Comparison of ENCODE assay signal across 9 cellular contexts in genomic region chr20:13430346-13431002, GRCh38.
DNase-seq lines count a peak whose midpoint lies in the region; ATAC-seq and TF ChIP-seq lines count a peak whose summit lies in the region.
"Had no signal": no experiment of that assay in that cellular context is flagged by ENCODE, and none has a peak within 500 bp of the region (broad histone marks: within the 10 kb centered on the region; RNA-seq: fewer than 3 reads in every experiment).

No MANE protein-coding gene starts in this region.

- DNase-seq in activated T-cell treated with anti-CD3 and anti-CD28 coated beads for 24 hours (ENCODE audit: low read depth) (peak; percentile 1), activated T-cell treated with anti-CD3 and anti-CD28 coated beads for 4 hours (no peak), HT-29 (ENCODE audit: low spot score) (peak; percentile 10), activated gamma-delta T cell (lab: John Stamatoyannopoulos, UW) (no peak)
- DNase-seq in activated T-helper 1 cell treated with anti-CD3 and anti-CD28 coated beads, Interleukin-12 subunit alpha, Interleukin-12 subunit beta, Interleukin-2, Interleukin-4 antibody, amounts not matched to agents 30 ng/mL and 10 ng/mL and 1 ng/mL, durations not matched to agents 14 hours and 24 hours and 36 hours (ENCODE audit: low spot score), result peak; percentile 6
- peak; percentile 60 for DNase-seq in stimulated activated naive B cell treated with anti-CD40 and anti-IgM and Interleukin-4, amounts not matched to agents 10 μg/mL and 1 μg/mL and 100 μg/mL, for 72 hours
- no peak for DNase-seq in CD8-positive, alpha-beta T cell
- DNase-seq: activated effector memory CD4-positive, alpha-beta T cell treated with Interleukin-2 at 50 U/mL for 16 hours had no signal

- POLR2A ChIA-PET in CD8-positive, alpha-beta T cell (lab: Charles Lee), result no interaction called here

- H3K4me1 ChIP-seq in CD8-positive, alpha-beta T cell (ENCODE audit: insufficient read depth, low read length), result no peaks in the 10 kb centered on the region

- H3K4me3 ChIP-seq in CD8-positive, alpha-beta T cell (ENCODE audit: low read depth, low read length), result no peak overlapping the region

- no peak overlapping the region for H3K27ac ChIP-seq in CD8-positive, alpha-beta T cell (ENCODE audit: low read depth, low read length)

- ATAC-seq in stimulated activated naive B cell treated with anti-CD40 and anti-IgM and Interleukin-4, amounts not matched to agents 10 μg/mL and 1 μg/mL and 100 μg/mL, for 72 hours (replicated peaks), result peak; percentile 97 to 98
- ATAC-seq in CD8-positive, alpha-beta T cell, result no peak
- ATAC-seq in GM18519 (IDR thresholded peaks at IDR 0.05; ENCODE audit: low FRiP score, unreplicated experiment), result no peak

- peaks cover 8% of the 10 kb centered on the region for H3K9me3 Mint-ChIP-seq in activated T-helper 1 cell treated with anti-CD3 and anti-CD28 coated beads, Interleukin-12 subunit alpha, Interleukin-12 subunit beta, Interleukin-2, Interleukin-4 antibody, amounts not matched to agents 30 ng/mL and 10 ng/mL and 1 ng/mL, durations not matched to agents 14 hours and 24 hours and 36 hours
- H3K9me3 Mint-ChIP-seq in stimulated activated naive B cell treated with anti-CD40 and anti-IgM and Interleukin-4, amounts not matched to agents 10 μg/mL and 1 μg/mL and 100 μg/mL, for 72 hours, result peaks cover 0 to 2% of the 10 kb centered on the region in 2 donors
- H3K9me3 Mint-ChIP-seq in CD8-positive, alpha-beta T cell, result peaks cover 2% of the 10 kb centered on the region

- peak overlapping the region; percentile 1 for H3K4me3 Mint-ChIP-seq in activated T-helper 1 cell treated with anti-CD3 and anti-CD28 coated beads, Interleukin-12 subunit alpha, Interleukin-12 subunit beta, Interleukin-2, Interleukin-4 antibody, amounts not matched to agents 30 ng/mL and 10 ng/mL and 1 ng/mL, durations not matched to agents 14 hours and 24 hours and 36 hours
- peak overlapping the region in 1 of 2 donors; percentile 8 for H3K4me3 Mint-ChIP-seq in stimulated activated naive B cell treated with anti-CD40 and anti-IgM and Interleukin-4, amounts not matched to agents 10 μg/mL and 1 μg/mL and 100 μg/mL, for 72 hours
- H3K4me3 Mint-ChIP-seq in CD8-positive, alpha-beta T cell, result no peak overlapping the region

- intact Hi-C loops in activated T-helper 1 cell treated with anti-CD3 and anti-CD28 coated beads, Interleukin-12 subunit alpha, Interleukin-12 subunit beta, Interleukin-2, Interleukin-4 antibody, amounts not matched to agents 30 ng/mL and 10 ng/mL and 1 ng/mL, durations not matched to agents 14 hours and 24 hours and 36 hours (cut with micrococcal nuclease), result loop anchor here (2.0 to 5.0 kb wide), 2 partner anchors 90 to 183 kb away; no protein-coding TSS in a partner anchor
- intact Hi-C loops in CD8-positive, alpha-beta T cell (cut with DNase I, micrococcal nuclease), result no loop called here

- peak overlapping the region; percentile 16 for H3K27ac Mint-ChIP-seq in activated T-helper 1 cell treated with anti-CD3 and anti-CD28 coated beads, Interleukin-12 subunit alpha, Interleukin-12 subunit beta, Interleukin-2, Interleukin-4 antibody, amounts not matched to agents 30 ng/mL and 10 ng/mL and 1 ng/mL, durations not matched to agents 14 hours and 24 hours and 36 hours
- peak overlapping the region; percentile 91 for H3K27ac Mint-ChIP-seq in stimulated activated naive B cell treated with anti-CD40 and anti-IgM and Interleukin-4, amounts not matched to agents 10 μg/mL and 1 μg/mL and 100 μg/mL, for 72 hours
- no peak overlapping the region for H3K27ac Mint-ChIP-seq in CD8-positive, alpha-beta T cell

- no peak for TF ChIP-seq CTCF in CD8-positive, alpha-beta T cell (IDR thresholded peaks at IDR 0.05)

- no peaks in the 10 kb centered on the region for H3K27me3 ChIP-seq in CD8-positive, alpha-beta T cell (ENCODE audit: insufficient read depth, low read length)

- H3K9me3 ChIP-seq in CD8-positive, alpha-beta T cell (ENCODE audit: low read length), result no peaks in the 10 kb centered on the region

- CTCF ChIA-PET in CD8-positive, alpha-beta T cell (lab: Charles Lee), result no interaction called here

- H3K4me1 Mint-ChIP-seq in activated T-helper 1 cell treated with anti-CD3 and anti-CD28 coated beads, Interleukin-12 subunit alpha, Interleukin-12 subunit beta, Interleukin-2, Interleukin-4 antibody, amounts not matched to agents 30 ng/mL and 10 ng/mL and 1 ng/mL, durations not matched to agents 14 hours and 24 hours and 36 hours (ENCODE audit: low read depth), result peaks cover 25% of the 10 kb centered on the region
- peaks cover 7 to 11% of the 10 kb centered on the region in 2 donors for H3K4me1 Mint-ChIP-seq in stimulated activated naive B cell treated with anti-CD40 and anti-IgM and Interleukin-4, amounts not matched to agents 10 μg/mL and 1 μg/mL and 100 μg/mL, for 72 hours
- H3K4me1 Mint-ChIP-seq in CD8-positive, alpha-beta T cell (ENCODE audit: low read depth), result no peaks in the 10 kb centered on the region

- no peaks in the 10 kb centered on the region for H3K27me3 Mint-ChIP-seq in activated T-helper 1 cell treated with anti-CD3 and anti-CD28 coated beads, Interleukin-12 subunit alpha, Interleukin-12 subunit beta, Interleukin-2, Interleukin-4 antibody, amounts not matched to agents 30 ng/mL and 10 ng/mL and 1 ng/mL, durations not matched to agents 14 hours and 24 hours and 36 hours (ENCODE audit: insufficient read depth)
- H3K27me3 Mint-ChIP-seq in stimulated activated naive B cell treated with anti-CD40 and anti-IgM and Interleukin-4, amounts not matched to agents 10 μg/mL and 1 μg/mL and 100 μg/mL, for 72 hours, result no peaks in the 10 kb centered on the region
- H3K27me3 Mint-ChIP-seq in CD8-positive, alpha-beta T cell (ENCODE audit: low read depth), result no peaks in the 10 kb centered on the region

- no peaks in the 10 kb centered on the region for H3K36me3 ChIP-seq in CD8-positive, alpha-beta T cell (ENCODE audit: insufficient read depth, low read length)

- H3K36me3 Mint-ChIP-seq in activated T-helper 1 cell treated with anti-CD3 and anti-CD28 coated beads, Interleukin-12 subunit alpha, Interleukin-12 subunit beta, Interleukin-2, Interleukin-4 antibody, amounts not matched to agents 30 ng/mL and 10 ng/mL and 1 ng/mL, durations not matched to agents 14 hours and 24 hours and 36 hours (ENCODE audit: low read depth), result peaks cover 16% of the 10 kb centered on the region
- H3K36me3 Mint-ChIP-seq in stimulated activated naive B cell treated with anti-CD40 and anti-IgM and Interleukin-4, amounts not matched to agents 10 μg/mL and 1 μg/mL and 100 μg/mL, for 72 hours, result peaks cover 24 to 39% of the 10 kb centered on the region in 2 donors
- peaks cover 59% of the 10 kb centered on the region for H3K36me3 Mint-ChIP-seq in CD8-positive, alpha-beta T cell

Comparison
In these comparisons a context has a peak if more than half of its experiments do, and no peak if none do; other contexts are left out.
1. DNase-seq: peak in activated T-cell treated with anti-CD3 and anti-CD28 coated beads for 24 hours (single experiment), HT-29 (single experiment), activated T-helper 1 cell treated with anti-CD3 and anti-CD28 coated beads, Interleukin-12 subunit alpha, Interleukin-12 subunit beta, Interleukin-2, Interleukin-4 antibody, amounts not matched to agents 30 ng/mL and 10 ng/mL and 1 ng/mL, durations not matched to agents 14 hours and 24 hours and 36 hours (single experiment) and stimulated activated naive B cell treated with anti-CD40 and anti-IgM and Interleukin-4, amounts not matched to agents 10 μg/mL and 1 μg/mL and 100 μg/mL, for 72 hours (single experiment); none in activated T-cell treated with anti-CD3 and anti-CD28 coated beads for 4 hours (single experiment), CD8-positive, alpha-beta T cell (0 of 7) and activated gamma-delta T cell (single experiment).
2. ATAC-seq: peak in stimulated activated naive B cell treated with anti-CD40 and anti-IgM and Interleukin-4, amounts not matched to agents 10 μg/mL and 1 μg/mL and 100 μg/mL, for 72 hours (2 of 2); none in CD8-positive, alpha-beta T cell (single experiment) and GM18519 (single experiment).